21 cellular contexts compared by ENCODE assay signal in genomic region chr7:53835301-53835700, GRCh38.
"Had no signal": no experiment of that assay in that cellular context is flagged by ENCODE, and none has a peak within 500 bp of the region (broad histone marks: within the 10 kb centered on the region; RNA-seq: fewer than 3 reads in every experiment).

No MANE protein-coding gene starts in this region.

- H3K27me3 ChIP-seq: colonic mucosa, esophagus squamous epithelium, gastroesophageal sphincter, heart left ventricle, left lung had no signal

- H3K9me3 ChIP-seq: colonic mucosa, esophagus squamous epithelium, lower lobe of right lung had no signal

- H3K4me3 ChIP-seq: colonic mucosa, esophagus squamous epithelium, gastroesophageal sphincter, heart left ventricle, left lung, lower lobe of right lung had no signal

- DNase-seq: colonic mucosa; cortex of kidney; effector CD8-positive, alpha-beta T cell; effector memory CD8-positive, alpha-beta T cell; endodermal cell; erythroblast; esophagus squamous epithelium; foreskin fibroblast; foreskin melanocyte; heart left ventricle; hippocampal formation; left cardiac atrium; left lung; left ventricle myocardium superior; lower lobe of right lung; mesenchymal stem cell; naive B cell; naive thymus-derived CD8-positive, alpha-beta T cell had no signal

- H3K36me3 ChIP-seq: colonic mucosa, esophagus squamous epithelium, gastroesophageal sphincter, heart left ventricle, left lung, lower lobe of right lung had no signal

- H3K4me1 ChIP-seq: colonic mucosa, esophagus squamous epithelium, gastroesophageal sphincter, heart left ventricle, left lung, lower lobe of right lung had no signal

- ATAC-seq: effector memory CD8-positive, alpha-beta T cell; esophagus mucosa; gastroesophageal sphincter; heart left ventricle; left cardiac atrium; left lung; left ventricle myocardium superior; naive thymus-derived CD8-positive, alpha-beta T cell had no signal

- H3K27ac ChIP-seq: colonic mucosa, epithelial cell of prostate, esophagus squamous epithelium, gastroesophageal sphincter, heart left ventricle, left lung, lower lobe of right lung had no signal
